In the genomic region with DNA sequence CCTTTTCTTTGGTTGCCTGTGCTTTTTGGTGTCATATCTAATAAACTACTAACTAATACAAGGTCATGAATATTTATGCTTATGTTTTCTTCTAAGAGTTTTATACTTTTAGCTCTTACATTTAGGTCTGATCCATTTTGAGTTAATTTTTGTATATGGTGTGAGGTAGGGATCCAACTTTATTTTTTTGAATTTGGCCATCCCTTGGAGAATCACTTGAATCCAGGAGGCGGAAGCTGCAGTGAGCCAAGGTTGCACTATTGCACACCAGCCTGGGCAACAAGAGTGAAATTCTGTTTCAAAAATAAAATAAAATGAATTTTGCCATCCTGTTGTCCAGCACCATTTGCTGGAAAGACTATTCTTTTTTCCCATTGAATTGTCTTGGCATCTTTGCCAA, we compare ENCODE assay signal across 11 cellular contexts.
"Had no signal": no experiment of that assay in that cellular context is flagged by ENCODE, and none has a peak within 500 bp of the region (broad histone marks: within the 10 kb centered on the region; RNA-seq: fewer than 3 reads in every experiment).

No MANE protein-coding gene starts in this region.

- H3K36me3 ChIP-seq: HAP-1 had no signal

- H3K4me1 ChIP-seq: HAP-1 had no signal

- FAIRE-seq: H1, H54 had no signal

- H3K27ac ChIP-seq: GM23248 had no signal

- DNase-seq: GM23248, GOT3, H7, H9, HCEC 1CT, HFFc6 had no signal

- H2AFZ ChIP-seq: GM23248, GM23338 had no signal

- H3K9me3 ChIP-seq: HAP-1 had no signal

- H3K4me2 ChIP-seq: GM23338 had no signal

- H3K9ac ChIP-seq: GM23248 had no signal

- H3K4me3 ChIP-seq: GM23248, GM23338, HAP-1 had no signal

- ATAC-seq: GM23338, HCT116 had no signal
